10 cellular contexts compared by ENCODE assay signal in genomic region chr5:135030691-135031145, GRCh38. TPM values are rescaled to one million over a fixed set of nuclear protein-coding genes. Genes with fewer than 3 reads are reported as not detected.
A peak's percentile ranks its signal among the peaks of the same experiment; 100 is the strongest.
DNase-seq lines count a peak whose midpoint lies in the region; ATAC-seq lines count a peak whose summit lies in the region.
"Had no signal": no experiment of that assay in that cellular context is flagged by ENCODE, and none has a peak within 500 bp of the region (broad histone marks: within the 10 kb centered on the region; RNA-seq: fewer than 3 reads in every experiment).

No MANE protein-coding gene starts in this region.

- H3K27me3 Mint-ChIP-seq in activated CD4-positive, alpha-beta T cell treated with anti-CD3 and anti-CD28 coated beads, Interleukin-2, amount 10 ng/mL, durations not matched to agents 24 days and 14 days = peaks cover 75% of the 10 kb centered on the region

- H3K36me3 ChIP-seq in adipocyte (ENCODE audit: control insufficient read depth, insufficient read depth, low read length, severe bottlenecking) (no peaks in the 10 kb centered on the region), subcutaneous abdominal adipose tissue (ENCODE audit: control insufficient read depth in 5 of 5, insufficient read depth in 5 of 5, low read length in 5 of 5) (no peaks in the 10 kb centered on the region)

- H3K9ac ChIP-seq in adipocyte (ENCODE audit: low read length) = no peak overlapping the region
- no peak overlapping the region for H3K9ac ChIP-seq in subcutaneous abdominal adipose tissue (ENCODE audit: low read length in 5 of 5)

- peak overlapping the region; percentile 67 for H3K4me3 Mint-ChIP-seq in activated CD4-positive, alpha-beta T cell treated with anti-CD3 and anti-CD28 coated beads, Interleukin-2, amount 10 ng/mL, durations not matched to agents 24 days and 14 days

- H3K9me3 ChIP-seq in adipocyte (ENCODE audit: control insufficient read depth, low read length) (peaks cover 4% of the 10 kb centered on the region), subcutaneous abdominal adipose tissue (ENCODE audit: control insufficient read depth in 5 of 5, low read length in 5 of 5) (peaks cover 0 to 5% (median 0%) of the 10 kb centered on the region in 5 donors)
- H3K9me3 ChIP-seq: A549 had no signal

- H3K9me3 Mint-ChIP-seq in activated CD4-positive, alpha-beta T cell treated with anti-CD3 and anti-CD28 coated beads, Interleukin-2, amount 10 ng/mL, durations not matched to agents 24 days and 14 days = peaks cover 7% of the 10 kb centered on the region

- peaks cover 9% of the 10 kb centered on the region for H3K36me3 Mint-ChIP-seq in activated CD4-positive, alpha-beta T cell treated with anti-CD3 and anti-CD28 coated beads, Interleukin-2, amount 10 ng/mL, durations not matched to agents 24 days and 14 days (ENCODE audit: low read depth)

- H3K27me3 ChIP-seq in adipocyte (replicated peaks; ENCODE audit: control insufficient read depth, insufficient read depth, low read length) (peaks cover 57% of the 10 kb centered on the region), subcutaneous abdominal adipose tissue (ENCODE audit: control insufficient read depth in 5 of 5, insufficient read depth in 4 of 5, low read length in 5 of 5) (peaks cover 29 to 77% (median 73%) of the 10 kb centered on the region in 5 donors)

- H3K4me1 Mint-ChIP-seq in activated CD4-positive, alpha-beta T cell treated with anti-CD3 and anti-CD28 coated beads, Interleukin-2, amount 10 ng/mL, durations not matched to agents 24 days and 14 days = peaks cover 29% of the 10 kb centered on the region

- H3K4me3 ChIP-seq in adipocyte (ENCODE audit: low read length) (no peak overlapping the region), subcutaneous abdominal adipose tissue (ENCODE audit: low read depth in 1 of 5, low read length in 5 of 5) (peak overlapping the region; percentile 35 to 60 (median 56))
- H3K4me3 ChIP-seq: A549 had no signal

- no peak overlapping the region for H3K27ac ChIP-seq in subcutaneous abdominal adipose tissue (ENCODE audit: low read depth, low read length)

- peak; percentile 61 for ATAC-seq in left lobe of liver
- ATAC-seq in GM19023 (IDR thresholded peaks at IDR 0.05; ENCODE audit: unreplicated experiment) = no peak
- no peak for ATAC-seq in GM18909 (IDR thresholded peaks at IDR 0.05; ENCODE audit: poor library complexity, unreplicated experiment)
- ATAC-seq: A549 had no signal

- intact Hi-C loops in activated CD4-positive, alpha-beta T cell treated with anti-CD3 and anti-CD28 coated beads, Interleukin-2, amount 10 ng/mL, durations not matched to agents 24 days and 14 days (cut with micrococcal nuclease) = loop anchor here (1.0 to 5.0 kb wide), 3 partner anchors 10 to 512 kb away; no protein-coding TSS in a partner anchor

- H3K27ac Mint-ChIP-seq in activated CD4-positive, alpha-beta T cell treated with anti-CD3 and anti-CD28 coated beads, Interleukin-2, amount 10 ng/mL, durations not matched to agents 24 days and 14 days = no peak overlapping the region

- DNase-seq in activated CD4-positive, alpha-beta T cell treated with anti-CD3 and anti-CD28 coated beads, Interleukin-2, amount 10 ng/mL, durations not matched to agents 24 days and 14 days = peak; percentile 63
- no peak for DNase-seq in activated CD4-positive, alpha-beta T cell treated with anti-CD3 and anti-CD28 coated beads for 4 hours
- DNase-seq in adipocyte (ENCODE audit: low read depth) (peak; percentile 66), left lobe of liver (ENCODE audit: low spot score) (no peak), NCI-H1417 treated with DMSO at 0.1 percent for 48 hours (lab: John Stamatoyannopoulos, UW) (no peak)
- DNase-seq: activated effector memory CD4-positive, alpha-beta T cell treated with anti-CD3 and anti-CD28 coated beads, Interleukin-2, amount 50 U/mL, for 16 hours had no signal

- H3K4me1 ChIP-seq in adipocyte (ENCODE audit: control insufficient read depth, insufficient read depth, low read length) (no peaks in the 10 kb centered on the region), subcutaneous abdominal adipose tissue (ENCODE audit: control insufficient read depth in 5 of 5, insufficient read depth in 5 of 5, low read length in 5 of 5) (peaks cover 0 to 37% (median 33%) of the 10 kb centered on the region in 5 donors)

RNA-seq across cellular contexts. Expression of gene PITX1, which starts 3.3 kb away (rescaled TPM):
- total RNA-seq in activated CD4-positive, alpha-beta T cell treated with anti-CD3 and anti-CD28 coated beads, Interleukin-2, amount 10 ng/mL, durations not matched to agents 24 days and 14 days = 0.61 and 0.78 TPM in 2 replicates
- 0.40 TPM for total RNA-seq in left lobe of liver

Comparison
In these comparisons a context has a peak if more than half of its experiments do, and no peak if none do; other contexts are left out.
1. DNase-seq: peak in activated CD4-positive, alpha-beta T cell treated with anti-CD3 and anti-CD28 coated beads, Interleukin-2, amount 10 ng/mL, durations not matched to agents 24 days and 14 days (single experiment) and adipocyte (single experiment); none in activated CD4-positive, alpha-beta T cell treated with anti-CD3 and anti-CD28 coated beads for 4 hours (0 of 2), left lobe of liver (single experiment) and NCI-H1417 treated with DMSO at 0.1 percent for 48 hours (single experiment).